ENCODE assay signal across 17 cellular contexts in genomic region chr12:3795800-3796133, GRCh38. TPM values are rescaled to one million over a fixed set of nuclear protein-coding genes. Genes with fewer than 3 reads are reported as not detected.
DNase-seq lines count a peak whose midpoint lies in the region; FAIRE-seq and TF ChIP-seq lines count a peak whose summit lies in the region.
"Had no signal": no experiment of that assay in that cellular context is flagged by ENCODE, and none has a peak within 500 bp of the region (broad histone marks: within the 10 kb centered on the region; RNA-seq: fewer than 3 reads in every experiment).

No MANE protein-coding gene starts in this region.

- H3K27me3 ChIP-seq in breast epithelium, result no peaks in the 10 kb centered on the region
- H3K27me3 ChIP-seq: BE2C had no signal

- H3K4me3 ChIP-seq in breast epithelium, result no peak overlapping the region
- H3K4me3 ChIP-seq: A549, HAP-1, K562 had no signal

- H3K4me3 Mint-ChIP-seq in nephron progenitor cell, result peak overlapping the region; percentile 6
- H3K4me3 Mint-ChIP-seq: CD8-positive, alpha-beta memory T cell; HFFc6 had no signal

- peaks cover 68% of the 10 kb centered on the region for H3K4me1 Mint-ChIP-seq in nephron progenitor cell
- H3K4me1 Mint-ChIP-seq: CD8-positive, alpha-beta memory T cell had no signal

- peaks cover 5% of the 10 kb centered on the region for H3K9me3 Mint-ChIP-seq in nephron progenitor cell
- H3K9me3 Mint-ChIP-seq: CD8-positive, alpha-beta memory T cell; HFFc6 had no signal

- DNase-seq in GM12891 (ENCODE audit: insufficient read length, low spot score) (no peak), RPMI8226 (peak; percentile 15), nephron progenitor cell (no peak), NCI-H2171 treated with DMSO at 0.1 percent for 48 hours (lab: John Stamatoyannopoulos, UW) (no peak), T-helper 9 cell (no peak), breast epithelium (ENCODE audit: low spot score in 2 of 2) (no peak), DMS114 treated with DMSO at 0.1 percent for 48 hours (lab: John Stamatoyannopoulos, UW; ENCODE audit: unreplicated experiment) (no peak)
- DNase-seq: BE2C; CD8-positive, alpha-beta memory T cell; GOT3; HFFc6 had no signal

- no peaks in the 10 kb centered on the region for H3K9me3 ChIP-seq in breast epithelium
- H3K9me3 ChIP-seq: A549, BE2C, HAP-1 had no signal

- H3K27me3 Mint-ChIP-seq in nephron progenitor cell (ENCODE audit: low read depth, poor library complexity), result no peaks in the 10 kb centered on the region
- H3K27me3 Mint-ChIP-seq: CD8-positive, alpha-beta memory T cell had no signal

- TF ChIP-seq CTCF in C4-2B (conservative IDR thresholded peaks at IDR 0.05), result no peak
- TF ChIP-seq CTCF in nephron progenitor cell (IDR thresholded peaks at IDR 0.05), result no peak
- no peak for TF ChIP-seq CTCF in breast epithelium (IDR thresholded peaks at IDR 0.05)

- peaks cover 13% of the 10 kb centered on the region for H3K36me3 Mint-ChIP-seq in nephron progenitor cell (ENCODE audit: low read depth)

- no peaks in the 10 kb centered on the region for H3K4me1 ChIP-seq in breast epithelium
- H3K4me1 ChIP-seq: A549, BE2C had no signal

- no peak overlapping the region for H3K27ac Mint-ChIP-seq in nephron progenitor cell
- H3K27ac Mint-ChIP-seq: CD8-positive, alpha-beta memory T cell; HFFc6 had no signal

- TF ChIP-seq POLR2A in GM12891 (IDR thresholded peaks at IDR 0.05; ENCODE audit: low read depth, low read length) (no peak), breast epithelium (IDR thresholded peaks at IDR 0.05) (no peak)

- intact Hi-C loops in breast epithelium (cut with DNase I; ENCODE audit: low total_unique reads), result no loop called here

- H3K36me3 ChIP-seq in breast epithelium, result no peaks in the 10 kb centered on the region
- H3K36me3 ChIP-seq: BE2C, HAP-1 had no signal

- no peak for FAIRE-seq in GM12891 (lab: Jason Lieb, UNC)
- FAIRE-seq: A549, GM12892, K562 had no signal

- peak overlapping the region; percentile 54 for H3K27ac ChIP-seq in C4-2B
- no peak overlapping the region for H3K27ac ChIP-seq in breast epithelium
- H3K27ac ChIP-seq: A549, HL-60 had no signal

TF ChIP-seq in GM12891, 5 proteins besides CTCF, POLR2A, EP300 and RAD21:
- TF ChIP-seq POLR2AphosphoS5 (IDR thresholded peaks at IDR 0.05; ENCODE audit: low read depth, low read length), result no peak
- TF ChIP-seq SPI1 (IDR thresholded peaks at IDR 0.05; ENCODE audit: low read depth, low read length), result peak; percentile 80

RNA-seq across cellular contexts. Expression of gene CRACR2A, which starts 42.9 kb away (rescaled TPM):
- polyA plus RNA-seq in GM12891 (2012; ENCODE audit: low read depth, missing spikeins), result 6.4 TPM
- total RNA-seq in breast epithelium, result 10 to 100 TPM in 2 of 3 donors, 1 to 10 TPM in 1; 5.3 to 17.3 (median 15.1) TPM
